ENCODE assay signal across 8 cellular contexts in genomic region chr7:107879400-107880035, GRCh38. TPM values are rescaled to one million over a fixed set of nuclear protein-coding genes. Genes with fewer than 3 reads are reported as not detected.
A peak's percentile ranks its signal among the peaks of the same experiment; 100 is the strongest.
DNase-seq lines count a peak whose midpoint lies in the region; ATAC-seq and TF ChIP-seq lines count a peak whose summit lies in the region.

No MANE protein-coding gene starts in this region.

- H3K9me3 ChIP-seq in aorta (ENCODE audit: control insufficient read depth, low read length) = no peaks in the 10 kb centered on the region

- H3K36me3 Mint-ChIP-seq in WTC11 = no peaks in the 10 kb centered on the region
- H3K36me3 Mint-ChIP-seq in neural crest cell (ENCODE audit: low read depth) = no peaks in the 10 kb centered on the region

- H3K27ac ChIP-seq in C4-2B = no peak overlapping the region
- no peak overlapping the region for H3K27ac ChIP-seq in aorta (ENCODE audit: low read depth in 1 of 2, low read length in 2 of 2)

- no peaks in the 10 kb centered on the region for H3K36me3 ChIP-seq in aorta (ENCODE audit: control insufficient read depth in 1 of 2, insufficient read depth in 2 of 2, low read length in 1 of 2)

- H3K4me3 ChIP-seq in aorta (ENCODE audit: low read length in 2 of 2) = no peak overlapping the region

- no peaks in the 10 kb centered on the region for H3K4me1 ChIP-seq in aorta (ENCODE audit: control insufficient read depth in 1 of 2, insufficient read depth in 2 of 2, low read length in 2 of 2)

- DNase-seq in NCI-H2171 (lab: John Stamatoyannopoulos, UW) (peak; percentile 19), WTC11 (ENCODE audit: low spot score) (no peak), fibroblast of peridontal ligament (ENCODE audit: extremely low read depth) (peak; percentile 69), neural crest cell (ENCODE audit: low read depth, low spot score) (peak; percentile 12), aorta (no peak)

- TF ChIP-seq CTCF in C4-2B (conservative IDR thresholded peaks at IDR 0.05) (peak; percentile 97), WTC11 (IDR thresholded peaks at IDR 0.05) (peak; percentile 38; the same call in 1 of the 2 replicates), neural crest cell (conservative IDR thresholded peaks at IDR 0.05) (peak; percentile 87)

- ATAC-seq in GM18499 (IDR thresholded peaks at IDR 0.05; ENCODE audit: insufficient read depth, unreplicated experiment) (peak; percentile 69), HG03045 (IDR thresholded peaks at IDR 0.05; ENCODE audit: unreplicated experiment) (peak; percentile 53), WTC11 (peak; percentile 79), aorta (ENCODE audit: low FRiP score) (no peak)

- H3K27me3 Mint-ChIP-seq in WTC11 (ENCODE audit: low read depth) = peaks cover 4% of the 10 kb centered on the region; the same call in 1 of the 2 replicates
- peaks cover 20% of the 10 kb centered on the region for H3K27me3 Mint-ChIP-seq in neural crest cell (ENCODE audit: low read depth)

- H3K27ac Mint-ChIP-seq in WTC11 (no peak overlapping the region), neural crest cell (ENCODE audit: unreplicated experiment) (no peak overlapping the region)

- CTCF ChIA-PET in WTC11 (lab: Charles Lee) = interaction anchor here (0.6 to 2.6 kb wide), 26 partner anchors 9 to 1768 kb away, joined by 3 to 20 read pairs (median 3); partner anchors contain the start of genes DLD, SLC26A4 and SYPL1

- H3K4me1 Mint-ChIP-seq in WTC11 (no peaks in the 10 kb centered on the region; the same call in 1 of the 2 replicates), neural crest cell (no peaks in the 10 kb centered on the region)

- H3K4me3 Mint-ChIP-seq in WTC11 = no peak overlapping the region
- no peak overlapping the region for H3K4me3 Mint-ChIP-seq in neural crest cell

- intact Hi-C loops in aorta (cut with DNase I) = loop anchor here (5.0 to 10.0 kb wide), 7 partner anchors 135 to 417 kb away; partner anchors contain the start of gene CBLL1 (in 2 of the 2)

- POLR2A ChIA-PET in WTC11 (lab: Charles Lee) = no interaction called here

- WGBS in aorta, 2 donors = 2 to 3% methylated on average over 3 of the region's 3 CpGs

- H3K9me3 Mint-ChIP-seq in WTC11 (no peaks in the 10 kb centered on the region), neural crest cell (no peaks in the 10 kb centered on the region)

- H3K27me3 ChIP-seq in aorta (ENCODE audit: control insufficient read depth in 1 of 2, insufficient read depth in 2 of 2, low read length in 1 of 2) = no peaks in the 10 kb centered on the region

TF ChIP-seq in WTC11, 78 proteins besides CTCF, POLR2A, EP300 and RAD21:
- TF ChIP-seq ZNF138 (CRISPR knock-in tag; conservative IDR thresholded peaks at IDR 0.05) (no peak), SP1 (CRISPR knock-in tag; conservative IDR thresholded peaks at IDR 0.05) (0 out of 2 replicates have a peak, but pooled peaks have one; percentile 16), FOXK1 (CRISPR knock-in tag; IDR thresholded peaks at IDR 0.05) (no peak)
TF ChIP-seq in WTC11: peak in this region for 1.

RNA-seq across cellular contexts. Expression of gene DLD, which starts 11.5 kb away (rescaled TPM):
- total RNA-seq in WTC11 (2021) = 72.1 to 79.9 TPM (median 75.6 TPM) in 3 replicates
- 77.6 and 82.1 TPM in 2 replicates for total RNA-seq in neural crest cell
- 10 to 100 TPM; 53.5 to 54.0 TPM for total RNA-seq in aorta
- polyA plus RNA-seq in aorta = 10 to 100 TPM; 48.8 to 69.4 TPM

Comparison
In these comparisons a context has a peak if more than half of its experiments do, and no peak if none do; other contexts are left out.
1. CTCF ChIP-seq: peak in every context shown above with its lines; median percentile 97 in C4-2B; 87 in neural crest cell; 38 in WTC11.
2. DNase-seq: peak in NCI-H2171 (single experiment), fibroblast of peridontal ligament (single experiment) and neural crest cell (single experiment); none in WTC11 (single experiment) and aorta (0 of 2).